ENCODE assay signal across 15 cellular contexts in the genomic region with DNA sequence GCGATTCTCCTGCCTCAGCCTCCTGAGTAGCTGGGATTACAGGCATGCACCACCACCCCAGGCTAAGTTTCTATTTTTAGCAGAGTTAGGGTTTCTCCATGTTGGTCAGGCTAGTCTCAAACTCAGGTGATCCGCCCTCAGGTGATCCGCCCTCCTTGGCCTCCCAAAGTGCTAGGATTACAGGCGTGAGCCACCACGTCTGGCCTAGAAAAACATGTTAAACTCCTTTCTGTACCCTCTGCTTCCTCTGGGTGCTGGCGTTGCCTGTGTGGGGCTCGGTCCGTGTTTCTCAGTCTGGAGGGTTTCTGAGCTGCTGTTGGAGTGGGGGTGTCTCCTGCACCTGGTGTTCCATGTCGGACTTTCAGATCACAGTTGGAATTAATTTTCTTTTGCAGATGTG. TPM values are rescaled to one million over a fixed set of nuclear protein-coding genes. Genes with fewer than 3 reads are reported as not detected.
DNase-seq lines count a peak whose midpoint lies in the region; ATAC-seq and TF ChIP-seq lines count a peak whose summit lies in the region.
"Had no signal": no experiment of that assay in that cellular context is flagged by ENCODE, and none has a peak within 500 bp of the region (broad histone marks: within the 10 kb centered on the region; RNA-seq: fewer than 3 reads in every experiment).

No MANE protein-coding gene starts in this region.

- H3K4me1 ChIP-seq in suprapubic skin (peaks cover 19% of the 10 kb centered on the region), mucosa of descending colon (ENCODE audit: low read depth) (no peaks in the 10 kb centered on the region)

- TF ChIP-seq EP300 in suprapubic skin (IDR thresholded peaks at IDR 0.05) = no peak

- DNase-seq in activated effector memory CD4-positive, alpha-beta T cell treated with anti-CD3 and anti-CD28 coated beads, Interleukin-2, amount 50 U/mL, for 16 hours = peak; percentile 14
- no peak for DNase-seq in activated effector memory CD4-positive, alpha-beta T cell treated with Interleukin-2 at 50 U/mL for 16 hours
- no peak for DNase-seq in caudate nucleus (lab: John Stamatoyannopoulos, UW)
- DNase-seq in mesenteric fat pad (ENCODE audit: low spot score) = peak; percentile 71
- peak; percentile 48 to 66 for DNase-seq in suprapubic skin (ENCODE audit: low spot score in 2 of 2)
- no peak for DNase-seq in mucosa of descending colon
- DNase-seq in NCI-H1105 (lab: John Stamatoyannopoulos, UW) = no peak
- DNase-seq: CD4-positive, alpha-beta memory T cell; GF-D8; NCI-H1436; NCI-H2029 treated with DMSO at 0.1 percent for 48 hours; NCI-H510A had no signal

- TF ChIP-seq POLR2A in suprapubic skin (IDR thresholded peaks at IDR 0.05) = no peak

- H3K27ac ChIP-seq in caudate nucleus (ENCODE audit: low read depth, low read length) (peak overlapping the region; percentile 70), suprapubic skin (no peak overlapping the region)

- WGBS in suprapubic skin = 70% methylated on average over 9 of the region's 9 CpGs

- no peak for ATAC-seq in mucosa of descending colon
- ATAC-seq: GM23338 had no signal

- H3K9me3 ChIP-seq in suprapubic skin (no peaks in the 10 kb centered on the region), mucosa of descending colon (no peaks in the 10 kb centered on the region)

- TF ChIP-seq CTCF in suprapubic skin (IDR thresholded peaks at IDR 0.05) (no peak), mucosa of descending colon (IDR thresholded peaks at IDR 0.05) (no peak)

- no peaks in the 10 kb centered on the region for H3K27me3 ChIP-seq in suprapubic skin

- H3K4me3 ChIP-seq in suprapubic skin (no peak overlapping the region), mucosa of descending colon (no peak overlapping the region)
- H3K4me3 ChIP-seq: GM23338 had no signal

- intact Hi-C loops in mucosa of descending colon (cut with DNase I, micrococcal nuclease) = no loop called here

- H3K36me3 ChIP-seq in suprapubic skin (no peaks in the 10 kb centered on the region), mucosa of descending colon (ENCODE audit: low read depth) (no peaks in the 10 kb centered on the region)

RNA-seq across cellular contexts. Expression of gene LDLRAD4, which starts 17.9 kb away (rescaled TPM):
- total RNA-seq in mesenteric fat pad = 39.6 TPM
- 10 to 100 TPM; 10.1 to 31.6 (median 15.1) TPM for total RNA-seq in suprapubic skin
- total RNA-seq in mucosa of descending colon = 10 to 100 TPM; 36.8 to 41.0 (median 37.4) TPM
- total RNA-seq: HT1080, LHCN-M2 had no signal

Comparison
In these comparisons a context has a peak if more than half of its experiments do, and no peak if none do; other contexts are left out.
1. DNase-seq: peak in activated effector memory CD4-positive, alpha-beta T cell treated with anti-CD3 and anti-CD28 coated beads, Interleukin-2, amount 50 U/mL, for 16 hours (single experiment), mesenteric fat pad (single experiment) and suprapubic skin (2 of 2); none in activated effector memory CD4-positive, alpha-beta T cell treated with Interleukin-2 at 50 U/mL for 16 hours (single experiment), caudate nucleus (0 of 61), mucosa of descending colon (0 of 3) and NCI-H1105 (single experiment).